28 cellular contexts compared by ENCODE assay signal in genomic region chr10:37960738-37961137, GRCh38.
"Had no signal": no experiment of that assay in that cellular context is flagged by ENCODE, and none has a peak within 500 bp of the region (broad histone marks: within the 10 kb centered on the region; RNA-seq: fewer than 3 reads in every experiment).

No MANE protein-coding gene starts in this region.

- H3K27me3 ChIP-seq: esophagus muscularis mucosa, gastrocnemius medialis, neural progenitor cell, right atrium auricular region, testis, tibial artery had no signal

- H3K9ac ChIP-seq: neural progenitor cell, parathyroid adenoma had no signal

- H3K27ac ChIP-seq: coronary artery, esophagus muscularis mucosa, gastrocnemius medialis, neural progenitor cell, parathyroid adenoma, prostate gland, right atrium auricular region, testis, tibial artery had no signal

- H3K4me1 ChIP-seq: esophagus muscularis mucosa, gastrocnemius medialis, neural progenitor cell, parathyroid adenoma, prostate gland, right atrium auricular region, testis, tibial artery had no signal

- H3K27ac Mint-ChIP-seq: memory B cell; mesothelial cell of epicardium; nephron; neural progenitor cell; stimulated activated memory B cell treated with anti-CD40 and anti-IgM and Interleukin-4, amounts not matched to agents 10 μg/mL and 1 μg/mL and 100 μg/mL, for 72 hours; type B pancreatic cell had no signal

- H3K27me3 Mint-ChIP-seq: memory B cell; naive thymus-derived CD4-positive, alpha-beta T cell; stimulated activated memory B cell treated with anti-CD40 and anti-IgM and Interleukin-4, amounts not matched to agents 10 μg/mL and 1 μg/mL and 100 μg/mL, for 72 hours; type B pancreatic cell had no signal

- H3K4me2 ChIP-seq: neural progenitor cell, smooth muscle cell had no signal

- H3K4me1 Mint-ChIP-seq: memory B cell; mesothelial cell of epicardium; nephron; neural progenitor cell; stimulated activated memory B cell treated with anti-CD40 and anti-IgM and Interleukin-4, amounts not matched to agents 10 μg/mL and 1 μg/mL and 100 μg/mL, for 72 hours had no signal

- H3K36me3 ChIP-seq: neural progenitor cell, prostate gland had no signal

- H3K4me3 Mint-ChIP-seq: memory B cell; mesothelial cell of epicardium; naive thymus-derived CD4-positive, alpha-beta T cell; nephron; neural progenitor cell; stimulated activated memory B cell treated with anti-CD40 and anti-IgM and Interleukin-4, amounts not matched to agents 10 μg/mL and 1 μg/mL and 100 μg/mL, for 72 hours; type B pancreatic cell had no signal

- ATAC-seq: gastrocnemius medialis; left lobe of liver; naive thymus-derived CD4-positive, alpha-beta T cell; sciatic nerve; stimulated activated memory B cell treated with anti-CD40 and anti-IgM and Interleukin-4, amounts not matched to agents 10 μg/mL and 1 μg/mL and 100 μg/mL, for 72 hours; stimulated activated naive CD8-positive, alpha-beta T cell treated with anti-CD3 and anti-CD28 coated beads, Interleukin-15, Interleukin-2, amounts not matched to agents 100 U/mL and 50 U/mL, for 24 hours had no signal

- H3K4me3 ChIP-seq: coronary artery, esophagus muscularis mucosa, gastrocnemius medialis, lung, neural progenitor cell, prostate gland, right atrium auricular region, smooth muscle cell, testis, tibial artery had no signal

- DNase-seq: dermis blood vessel endothelial cell; effector memory CD4-positive, alpha-beta T cell; foreskin fibroblast; gastrocnemius medialis; head of caudate nucleus; kidney; naive thymus-derived CD4-positive, alpha-beta T cell; stimulated activated CD4-positive, alpha-beta T cell treated with anti-CD3 and anti-CD28 coated beads, Interleukin-2, amount 100 ng/mL, for 24 hours; stimulated activated CD4-positive, alpha-beta T cell treated with anti-CD3 and anti-CD28 coated beads, Interleukin-4, amount 100 ng/mL, for 24 hours; stimulated activated naive CD8-positive, alpha-beta T cell treated with anti-CD3 and anti-CD28 coated beads, Interleukin-15, Interleukin-2, amounts not matched to agents 100 U/mL and 50 U/mL, for 24 hours; substantia nigra; testis; tibial artery had no signal

- H3K9me3 ChIP-seq: gastrocnemius medialis, prostate gland, testis had no signal

- H2AFZ ChIP-seq: neural progenitor cell, parathyroid adenoma had no signal
